1 cellular context compared by ENCODE assay signal in genomic region chr4:28879178-28879577, GRCh38.
TF ChIP-seq lines count a peak whose summit lies in the region.

No MANE protein-coding gene starts in this region.

TF ChIP-seq in GM12878, 131 proteins besides CTCF, POLR2A, EP300 and RAD21 (continued from another document):
- TF ChIP-seq MLLT1 (IDR thresholded peaks at IDR 0.05) (no peak), SMC3 (IDR thresholded peaks at IDR 0.05; ENCODE audit: borderline replicate concordance, low read length) (no peak), TARDBP (IDR thresholded peaks at IDR 0.05; ENCODE audit: borderline replicate concordance) (no peak), JUND (IDR thresholded peaks at IDR 0.05; ENCODE audit: low read depth, low read length) (no peak), NR2F1 (conservative IDR thresholded peaks at IDR 0.05) (no peak)
- TF ChIP-seq, protein P1, sequence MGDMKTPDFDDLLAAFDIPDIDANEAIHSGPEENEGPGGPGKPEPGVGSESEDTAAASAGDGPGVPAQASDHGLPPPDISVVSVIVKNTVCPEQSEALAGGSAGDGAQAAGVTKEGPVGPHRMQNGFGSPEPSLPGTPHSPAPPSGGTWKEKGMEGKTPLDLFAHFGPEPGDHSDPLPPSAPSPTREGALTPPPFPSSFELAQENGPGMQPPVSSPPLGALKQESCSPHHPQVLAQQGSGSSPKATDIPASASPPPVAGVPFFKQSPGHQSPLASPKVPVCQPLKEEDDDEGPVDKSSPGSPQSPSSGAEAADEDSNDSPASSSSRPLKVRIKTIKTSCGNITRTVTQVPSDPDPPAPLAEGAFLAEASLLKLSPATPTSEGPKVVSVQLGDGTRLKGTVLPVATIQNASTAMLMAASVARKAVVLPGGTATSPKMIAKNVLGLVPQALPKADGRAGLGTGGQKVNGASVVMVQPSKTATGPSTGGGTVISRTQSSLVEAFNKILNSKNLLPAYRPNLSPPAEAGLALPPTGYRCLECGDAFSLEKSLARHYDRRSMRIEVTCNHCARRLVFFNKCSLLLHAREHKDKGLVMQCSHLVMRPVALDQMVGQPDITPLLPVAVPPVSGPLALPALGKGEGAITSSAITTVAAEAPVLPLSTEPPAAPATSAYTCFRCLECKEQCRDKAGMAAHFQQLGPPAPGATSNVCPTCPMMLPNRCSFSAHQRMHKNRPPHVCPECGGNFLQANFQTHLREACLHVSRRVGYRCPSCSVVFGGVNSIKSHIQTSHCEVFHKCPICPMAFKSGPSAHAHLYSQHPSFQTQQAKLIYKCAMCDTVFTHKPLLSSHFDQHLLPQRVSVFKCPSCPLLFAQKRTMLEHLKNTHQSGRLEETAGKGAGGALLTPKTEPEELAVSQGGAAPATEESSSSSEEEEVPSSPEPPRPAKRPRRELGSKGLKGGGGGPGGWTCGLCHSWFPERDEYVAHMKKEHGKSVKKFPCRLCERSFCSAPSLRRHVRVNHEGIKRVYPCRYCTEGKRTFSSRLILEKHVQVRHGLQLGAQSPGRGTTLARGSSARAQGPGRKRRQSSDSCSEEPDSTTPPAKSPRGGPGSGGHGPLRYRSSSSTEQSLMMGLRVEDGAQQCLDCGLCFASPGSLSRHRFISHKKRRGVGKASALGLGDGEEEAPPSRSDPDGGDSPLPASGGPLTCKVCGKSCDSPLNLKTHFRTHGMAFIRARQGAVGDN (IDR thresholded peaks at IDR 0.05), result no peak
